Comparison of ENCODE assay signal across 8 cellular contexts in genomic region chr17:38705523-38705802, GRCh38. TPM values are rescaled to one million over a fixed set of nuclear protein-coding genes. Genes with fewer than 3 reads are reported as not detected.
DNase-seq lines count a peak whose midpoint lies in the region; ATAC-seq and TF ChIP-seq lines count a peak whose summit lies in the region.

No MANE protein-coding gene starts in this region.

- no peak overlapping the region for H2AFZ ChIP-seq in neural cell (ENCODE audit: low read depth, low read length)

- DNase-seq in CD4-positive, alpha-beta T cell: no peak
- DNase-seq in NB4 (ENCODE audit: low read depth) (no peak), dorsolateral prefrontal cortex (no peak), NCI-H345 treated with DMSO at 0.1 percent for 48 hours (lab: John Stamatoyannopoulos, UW; ENCODE audit: unreplicated experiment) (no peak), ureter (ENCODE audit: low spot score) (no peak)
- no peak for DNase-seq in central memory CD4-positive, alpha-beta T cell

- H3K9me3 Mint-ChIP-seq in CD4-positive, alpha-beta T cell: no peaks in the 10 kb centered on the region

- CTCF ChIA-PET in CD4-positive, alpha-beta T cell (lab: Charles Lee): interaction anchor here (0.7 to 1.9 kb wide), 5 partner anchors 22 to 30 kb away, joined by 3 to 8 read pairs (median 3); no protein-coding TSS in a partner anchor

- no peaks in the 10 kb centered on the region for H3K36me3 ChIP-seq in neural cell (ENCODE audit: insufficient read depth, low read length)

- H3K9me2 ChIP-seq in neural cell (ENCODE audit: insufficient read depth, low read length): no peaks in the 10 kb centered on the region

- intact Hi-C loops in CD4-positive, alpha-beta T cell (cut with DNase I, micrococcal nuclease): loop anchor here (2.0 kb wide), 1 partner anchor 47 kb away; the partner anchor contains the start of gene PSMB3 (in 2 of the 2)
- intact Hi-C loops in dorsolateral prefrontal cortex (cut with DNase I): loop anchor here (2.0 to 5.0 kb wide), 2 partner anchors 31 to 42 kb away; partner anchors contain the start of genes EPOP (in 1 of the 2) and PCGF2 (in 1 of the 2)

- POLR2A ChIA-PET in CD4-positive, alpha-beta T cell (lab: Charles Lee): interaction anchor here (1.0 to 7.0 kb wide), 17 partner anchors 10 to 448 kb away, joined by 3 to 180 read pairs (median 7); partner anchors contain the start of genes CISD3, LASP1, PIP4K2B and PSMB3

- H3K36me3 Mint-ChIP-seq in CD4-positive, alpha-beta T cell (ENCODE audit: low read depth): peaks cover 73% of the 10 kb centered on the region

- no peaks in the 10 kb centered on the region for H3K27me3 ChIP-seq in CD4-positive, alpha-beta T cell (ENCODE audit: control insufficient read depth, insufficient read depth, low read length)
- H3K27me3 ChIP-seq in dorsolateral prefrontal cortex (no peaks in the 10 kb centered on the region), neural cell (ENCODE audit: insufficient read depth, low read depth, low read length) (peaks cover 21% of the 10 kb centered on the region)

- peaks cover 66% of the 10 kb centered on the region for H3K4me1 Mint-ChIP-seq in CD4-positive, alpha-beta T cell (ENCODE audit: low read depth)

- TF ChIP-seq POLR2A in NB4 (IDR thresholded peaks at IDR 0.05; ENCODE audit: extremely low read depth, insufficient read length): no peak

- no peak for TF ChIP-seq RAD21 in neural cell (conservative IDR thresholded peaks at IDR 0.05)

- peaks cover 19% of the 10 kb centered on the region for H3K79me2 ChIP-seq in neural cell (replicated peaks; ENCODE audit: insufficient read depth, low read length)

- no peaks in the 10 kb centered on the region for H3K27me3 Mint-ChIP-seq in CD4-positive, alpha-beta T cell

- H3F3A ChIP-seq in neural cell (ENCODE audit: insufficient read depth, low read length, poor library complexity, severe bottlenecking): no peaks in the 10 kb centered on the region

- no peaks in the 10 kb centered on the region for H3K9me3 ChIP-seq in CD4-positive, alpha-beta T cell (ENCODE audit: control insufficient read depth, low read length)
- no peaks in the 10 kb centered on the region for H3K9me3 ChIP-seq in neural cell (ENCODE audit: low read length)

- H3K4me3 ChIP-seq in NB4 (ENCODE audit: low read depth, low read length) (peak overlapping the region; percentile 72), dorsolateral prefrontal cortex (peak overlapping the region; percentile 31 to 91 (median 79)), neural cell (ENCODE audit: low read length) (peak overlapping the region; percentile 91)

- TF ChIP-seq CTCF in CD4-positive, alpha-beta T cell (IDR thresholded peaks at IDR 0.05): no peak
- TF ChIP-seq CTCF in NB4 (IDR thresholded peaks at IDR 0.05; ENCODE audit: low read depth, low read length): no peak
- no peak for TF ChIP-seq CTCF in dorsolateral prefrontal cortex (IDR thresholded peaks at IDR 0.05 in 54 of 56, conservative IDR thresholded peaks at IDR 0.05 in 2 of 56; ENCODE audit: low read depth in 1 of 56, partially characterized antibody in 56 of 56)
- no peak for TF ChIP-seq CTCF in neural cell (IDR thresholded peaks at IDR 0.05; ENCODE audit: poor library complexity, severe bottlenecking)

- H4K20me1 ChIP-seq in neural cell (ENCODE audit: insufficient read depth): no peaks in the 10 kb centered on the region

- H3K27ac Mint-ChIP-seq in CD4-positive, alpha-beta T cell: peak overlapping the region; percentile 88

- peak; percentile 1 for ATAC-seq in CD4-positive, alpha-beta T cell (ENCODE audit: poor library complexity)
- no peak for ATAC-seq in HG03135 (IDR thresholded peaks at IDR 0.05; ENCODE audit: unreplicated experiment)

- peak overlapping the region; percentile 74 for H3K27ac ChIP-seq in CD4-positive, alpha-beta T cell (ENCODE audit: low read depth, low read length)
- H3K27ac ChIP-seq in dorsolateral prefrontal cortex (peak overlapping the region; percentile 29 to 97 (median 89)), neural cell (ENCODE audit: low read length) (no peak overlapping the region)

- peak overlapping the region; percentile 67 for H3K9ac ChIP-seq in neural cell (ENCODE audit: low read length)

- H3K4me2 ChIP-seq in neural cell (ENCODE audit: low read length): no peak overlapping the region

- TF ChIP-seq EP300 in neural cell (conservative IDR thresholded peaks at IDR 0.05; ENCODE audit: poor library complexity, severe bottlenecking): no peak

- H3K4me3 Mint-ChIP-seq in CD4-positive, alpha-beta T cell: peak overlapping the region; percentile 98

TF ChIP-seq in neural cell, 6 proteins besides CTCF, POLR2A, EP300 and RAD21:
- TF ChIP-seq TAF1 (IDR thresholded peaks at IDR 0.05; ENCODE audit: low read depth) (no peak), EZH2 (IDR thresholded peaks at IDR 0.05; ENCODE audit: borderline replicate concordance, insufficient read depth, low read length, poor library complexity, severe bottlenecking) (no peak), POLR2AphosphoS5 (IDR thresholded peaks at IDR 0.05) (no peak), MXI1 (conservative IDR thresholded peaks at IDR 0.05; ENCODE audit: poor library complexity, severe bottlenecking) (no peak), SMC3 (conservative IDR thresholded peaks at IDR 0.05; ENCODE audit: poor library complexity) (no peak), REST (IDR thresholded peaks at IDR 0.05; ENCODE audit: borderline replicate concordance) (no peak)

RNA-seq across cellular contexts. Expression of gene MLLT6, which starts 0.4 kb away (rescaled TPM):
- 100 to 1,000 TPM; 321 to 324 TPM for total RNA-seq in CD4-positive, alpha-beta T cell
- total RNA-seq in dorsolateral prefrontal cortex (100 to 1,000 TPM; 118 to 242 (median 168) TPM), ureter (209 TPM)
- 19.7 and 26.0 TPM in 2 replicates for polyA plus RNA-seq in neural cell
- polyA minus RNA-seq in neural cell: 44.8 and 47.6 TPM in 2 replicates

RNA-seq across cellular contexts. Expression of gene CISD3, which starts 24.7 kb away (rescaled TPM):
- 1 to 10 TPM; 4.7 to 5.7 TPM for total RNA-seq in CD4-positive, alpha-beta T cell
- 10 to 100 TPM; 15.5 to 38.5 (median 25.9) TPM for total RNA-seq in dorsolateral prefrontal cortex
- polyA plus RNA-seq in neural cell: 0.48 and 1.2 TPM in 2 replicates
- polyA minus RNA-seq in neural cell: 0.73 and 1.6 TPM in 2 replicates
- total RNA-seq in ureter: 60.1 TPM

RNA-seq across cellular contexts. Expression of gene EPOP, which starts 30.7 kb away (rescaled TPM):
- under 1 TPM; 0.16 to 0.34 TPM for total RNA-seq in CD4-positive, alpha-beta T cell
- total RNA-seq in dorsolateral prefrontal cortex (10 to 100 TPM in 105 of 120 experiments, 1 to 10 TPM in 15; 4.4 to 32.8 (median 13.7) TPM), ureter (3.4 TPM)
- 1.1 and 1.5 TPM in 2 replicates for polyA plus RNA-seq in neural cell
- 2.2 and 2.3 TPM in 2 replicates for polyA minus RNA-seq in neural cell

RNA-seq across cellular contexts. Expression of gene PCGF2, which starts 42.7 kb away (rescaled TPM):
- not detected for total RNA-seq in CD4-positive, alpha-beta T cell
- 10 to 100 TPM; 13.0 to 46.2 (median 27.2) TPM for total RNA-seq in dorsolateral prefrontal cortex
- 10.7 and 11.7 TPM in 2 replicates for polyA plus RNA-seq in neural cell
- 12.4 and 15.0 TPM in 2 replicates for polyA minus RNA-seq in neural cell
- 54.5 TPM for total RNA-seq in ureter

RNA-seq across cellular contexts. Expression of gene PSMB3, which starts 47.1 kb away (rescaled TPM):
- total RNA-seq in CD4-positive, alpha-beta T cell: 10 to 100 TPM; 46.6 to 55.0 TPM
- 100 to 1,000 TPM in 80 of 120 experiments, 10 to 100 TPM in 40; 55.5 to 145 (median 107) TPM for total RNA-seq in dorsolateral prefrontal cortex
- 300 and 338 TPM in 2 replicates for polyA plus RNA-seq in neural cell
- 94.8 and 133 TPM in 2 replicates for polyA minus RNA-seq in neural cell
- total RNA-seq in ureter: 156 TPM
